8 cellular contexts compared by ENCODE assay signal in the genomic region with DNA sequence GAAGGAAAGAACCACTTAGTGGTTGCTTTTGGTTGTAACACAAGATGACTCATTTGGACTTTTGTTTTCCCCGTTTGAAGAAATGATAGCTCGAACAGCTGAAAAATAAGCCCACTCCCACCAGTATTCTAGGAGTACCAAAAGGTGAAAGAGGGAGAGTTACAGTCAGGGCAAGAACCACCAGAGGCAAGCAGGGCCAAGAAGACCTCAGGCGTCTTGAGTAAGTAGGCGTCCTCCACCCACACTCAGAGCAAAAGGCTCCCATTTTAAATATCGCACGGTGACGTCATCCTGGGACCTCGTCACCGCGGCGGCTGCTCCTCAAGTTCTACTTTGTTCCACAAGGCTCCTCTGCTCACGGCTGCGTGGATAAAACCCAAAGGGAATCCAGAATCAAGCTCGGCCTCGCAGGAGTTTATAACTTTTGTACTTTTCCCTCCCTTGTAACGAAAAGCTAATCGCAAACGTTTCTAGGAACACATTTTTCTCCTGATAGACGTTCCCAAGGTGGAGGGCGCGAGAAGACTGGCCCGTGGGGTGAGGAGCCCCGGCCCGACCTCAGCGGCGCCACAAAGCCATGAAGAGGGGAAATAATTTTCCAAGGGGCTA. TPM values are rescaled to one million over a fixed set of nuclear protein-coding genes. Genes with fewer than 3 reads are reported as not detected.
DNase-seq lines count a peak whose midpoint lies in the region; ATAC-seq and TF ChIP-seq lines count a peak whose summit lies in the region.

No MANE protein-coding gene starts in this region.

- TF ChIP-seq CTCF in GM20000 (IDR thresholded peaks at IDR 0.05; ENCODE audit: extremely low read depth, missing control alignments) (no peak), PC-3 (conservative IDR thresholded peaks at IDR 0.05; ENCODE audit: low read depth, low read length) (no peak), fibroblast of mammary gland (conservative IDR thresholded peaks at IDR 0.05; ENCODE audit: control insufficient read depth, insufficient read depth, low read depth, low read length) (no peak)

- DNase-seq in D341Med (ENCODE audit: low spot score) (peak; percentile 79), GM20000 (ENCODE audit: low spot score) (peak; percentile 83), HS-27A (ENCODE audit: low read depth) (peak; percentile 82), PC-3 (peak; percentile 69), activated T-helper 1 cell treated with Interleukin-2 at 50 U/mL for 16 hours (ENCODE audit: low read depth) (peak; percentile 50), fibroblast of mammary gland (ENCODE audit: low read depth) (peak; percentile 93)
- peak; percentile 52 to 86 (median 75) for DNase-seq in naive thymus-derived CD8-positive, alpha-beta T cell

- no peaks in the 10 kb centered on the region for H4K20me1 ChIP-seq in PC-3 (ENCODE audit: low read length)

- H3K9ac ChIP-seq in PC-3 (ENCODE audit: low read length): peak overlapping the region; percentile 38

- H3K4me3 ChIP-seq in PC-3 (ENCODE audit: low read length) (peak overlapping the region; percentile 69), fibroblast of mammary gland (ENCODE audit: control insufficient read depth, low read depth, low read length) (peak overlapping the region; percentile 74)

- no peaks in the 10 kb centered on the region for H3K27me3 Mint-ChIP-seq in naive thymus-derived CD8-positive, alpha-beta T cell
- no peaks in the 10 kb centered on the region for H3K27me3 Mint-ChIP-seq in stimulated activated memory B cell treated with anti-CD40 and anti-IgM and Interleukin-4, amounts not matched to agents 10 μg/mL and 1 μg/mL and 100 μg/mL, for 72 hours

- peak overlapping the region; percentile 86 to 98 (median 94) for H3K27ac Mint-ChIP-seq in naive thymus-derived CD8-positive, alpha-beta T cell
- H3K27ac Mint-ChIP-seq in stimulated activated memory B cell treated with anti-CD40 and anti-IgM and Interleukin-4, amounts not matched to agents 10 μg/mL and 1 μg/mL and 100 μg/mL, for 72 hours: peak overlapping the region; percentile 74

- no peaks in the 10 kb centered on the region for H3K9me3 ChIP-seq in PC-3 (ENCODE audit: low read length)

- peak overlapping the region; percentile 84 for H3K4me2 ChIP-seq in PC-3 (ENCODE audit: low read length)

- H3K36me3 ChIP-seq in PC-3 (ENCODE audit: low read depth, low read length): no peaks in the 10 kb centered on the region

- TSS peak; percentile 79 for BruUV-seq in PC-3 (replicated peaks; lab: Mats Ljungman, UMichigan)

- H3K79me2 ChIP-seq in PC-3 (ENCODE audit: low read length): peaks cover 22% of the 10 kb centered on the region

- peak overlapping the region; percentile 12 for H3K27ac ChIP-seq in PC-3 (ENCODE audit: low read length)

- CTCF ChIA-PET in PC-3 (lab: Charles Lee): interaction anchor here (0.6 kb wide), 1 partner anchor 224 kb away, joined by 3 read pairs; no protein-coding TSS in a partner anchor

- H3K36me3 Mint-ChIP-seq in naive thymus-derived CD8-positive, alpha-beta T cell: peaks cover 0 to 12% (median 5%) of the 10 kb centered on the region in 3 donors
- H3K36me3 Mint-ChIP-seq in stimulated activated memory B cell treated with anti-CD40 and anti-IgM and Interleukin-4, amounts not matched to agents 10 μg/mL and 1 μg/mL and 100 μg/mL, for 72 hours: no peaks in the 10 kb centered on the region

- no peaks in the 10 kb centered on the region; the same call in 1 of the 2 replicates for H3K27me3 ChIP-seq in PC-3 (ENCODE audit: low read length)

- H3F3A ChIP-seq in PC-3 (ENCODE audit: low read length, unreplicated experiment): no peaks in the 10 kb centered on the region

- no peaks in the 10 kb centered on the region for H3K9me3 Mint-ChIP-seq in naive thymus-derived CD8-positive, alpha-beta T cell
- no peaks in the 10 kb centered on the region for H3K9me3 Mint-ChIP-seq in stimulated activated memory B cell treated with anti-CD40 and anti-IgM and Interleukin-4, amounts not matched to agents 10 μg/mL and 1 μg/mL and 100 μg/mL, for 72 hours

- H3K9me2 ChIP-seq in PC-3 (replicated peaks; ENCODE audit: low read length): no peaks in the 10 kb centered on the region

- POLR2A ChIA-PET in PC-3 (lab: Charles Lee; ENCODE audit: unreplicated experiment): no interaction called here
- POLR2A ChIA-PET in naive thymus-derived CD8-positive, alpha-beta T cell (lab: Charles Lee): interaction anchor here (0.6 to 2.3 kb wide), 2 partner anchors 10 to 208 kb away, joined by 3 to 9 read pairs; partner anchors contain the start of gene C21orf91

- intact Hi-C loops in PC-3 (cut with micrococcal nuclease): loop anchor here (1.0 kb wide), 1 partner anchor 208 kb away; the partner anchor contains the start of gene C21orf91

- H2AFZ ChIP-seq in PC-3 (ENCODE audit: low read length): peak overlapping the region; percentile 73

- peak overlapping the region; percentile 82 to 99 (median 92) for H3K4me3 Mint-ChIP-seq in naive thymus-derived CD8-positive, alpha-beta T cell
- H3K4me3 Mint-ChIP-seq in stimulated activated memory B cell treated with anti-CD40 and anti-IgM and Interleukin-4, amounts not matched to agents 10 μg/mL and 1 μg/mL and 100 μg/mL, for 72 hours: peak overlapping the region; percentile 91

- H3K4me1 ChIP-seq in PC-3 (ENCODE audit: insufficient read depth, low read length): peaks cover 21% of the 10 kb centered on the region

- H3K4me1 Mint-ChIP-seq in naive thymus-derived CD8-positive, alpha-beta T cell: peaks cover 5 to 29% (median 16%) of the 10 kb centered on the region in 4 donors
- H3K4me1 Mint-ChIP-seq in stimulated activated memory B cell treated with anti-CD40 and anti-IgM and Interleukin-4, amounts not matched to agents 10 μg/mL and 1 μg/mL and 100 μg/mL, for 72 hours: peaks cover 13% of the 10 kb centered on the region

- ATAC-seq in PC-3: peak; percentile 49
- ATAC-seq in naive thymus-derived CD8-positive, alpha-beta T cell: peak; percentile 60 to 76
- peak; percentile 52 for ATAC-seq in stimulated activated memory B cell treated with anti-CD40 and anti-IgM and Interleukin-4, amounts not matched to agents 10 μg/mL and 1 μg/mL and 100 μg/mL, for 72 hours

RNA-seq across cellular contexts. Expression of gene BTG3, which starts 1.2 kb away (rescaled TPM):
- total RNA-seq in PC-3 (2014; rRNA removed): 7.1 and 11.9 TPM in 2 replicates
- 10 to 100 TPM; 15.6 to 17.7 TPM for total RNA-seq in naive thymus-derived CD8-positive, alpha-beta T cell
- 1 to 10 TPM; 4.2 to 7.1 (median 5.2) TPM for polyA plus RNA-seq in naive thymus-derived CD8-positive, alpha-beta T cell

Comparison
In these comparisons a context has a peak if more than half of its experiments do, and no peak if none do; other contexts are left out.
1. Peak in every context shown above with its lines: DNase-seq, ATAC-seq, H3K4me3 ChIP-seq and H3K27ac ChIP-seq.